28 cellular contexts compared by ENCODE assay signal in the genomic region with DNA sequence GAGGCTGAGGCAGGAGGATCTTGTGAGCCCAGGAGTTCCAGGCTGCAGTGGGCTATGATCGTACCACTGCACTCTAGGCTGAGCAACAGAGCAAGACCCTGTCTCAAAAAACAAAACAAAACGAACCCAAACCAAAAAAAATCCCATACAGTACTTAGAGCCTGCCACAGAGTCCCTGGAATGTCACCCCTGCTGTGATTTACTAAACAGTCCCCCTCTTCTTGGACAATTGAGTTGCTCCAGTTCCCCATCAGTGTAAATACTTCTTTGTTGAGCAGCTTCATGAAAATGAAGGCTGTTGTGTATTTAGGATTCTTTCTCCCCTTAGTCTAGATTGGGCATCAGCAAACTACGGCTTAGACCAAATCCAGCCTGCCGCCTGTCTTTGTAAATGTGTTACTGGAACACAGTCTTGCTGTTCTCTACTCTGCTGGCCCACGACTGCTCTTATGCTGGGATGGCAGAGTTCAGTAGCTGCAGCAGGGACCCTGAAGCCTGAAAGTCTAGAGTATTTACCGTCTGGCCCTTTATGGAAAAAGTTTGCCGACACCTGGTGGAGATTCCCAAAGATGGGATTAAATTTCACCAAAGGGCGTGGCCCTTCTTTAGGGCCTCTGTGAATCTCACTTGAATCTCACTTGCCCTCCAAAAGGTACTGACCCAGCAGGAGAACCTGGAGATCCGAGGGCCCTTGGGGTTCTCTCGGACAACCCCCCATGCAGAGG. TPM values are rescaled to one million over a fixed set of nuclear protein-coding genes. Genes with fewer than 3 reads are reported as not detected.
A peak's percentile ranks its signal among the peaks of the same experiment; 100 is the strongest.
DNase-seq lines count a peak whose midpoint lies in the region; ATAC-seq, FAIRE-seq and TF ChIP-seq lines count a peak whose summit lies in the region.
"Had no signal": no experiment of that assay in that cellular context is flagged by ENCODE, and none has a peak within 500 bp of the region (broad histone marks: within the 10 kb centered on the region; RNA-seq: fewer than 3 reads in every experiment).

No MANE protein-coding gene starts in this region.

- H3F3A ChIP-seq in GM23338 (replicated peaks; ENCODE audit: low read depth) = no peaks in the 10 kb centered on the region

- peaks cover 15% of the 10 kb centered on the region for H3K4me1 Mint-ChIP-seq in GM23338
- H3K4me1 Mint-ChIP-seq: activated B cell treated with CpG ODN at 0.5 μM for 24 hours had no signal

- H3K36me3 ChIP-seq in GM23338 (ENCODE audit: insufficient read depth) = no peaks in the 10 kb centered on the region; the same call in 1 of the 2 replicates
- H3K36me3 ChIP-seq in HUES64 (ENCODE audit: insufficient read depth, low read length) = peaks cover 10% of the 10 kb centered on the region; the same call in 1 of the 2 replicates
- no peaks in the 10 kb centered on the region for H3K36me3 ChIP-seq in bronchial epithelial cell (ENCODE audit: control insufficient read depth, insufficient read depth, low read length)
- no peaks in the 10 kb centered on the region for H3K36me3 ChIP-seq in mesodermal cell (ENCODE audit: control insufficient read depth, insufficient read depth, low read length)
- no peaks in the 10 kb centered on the region for H3K36me3 ChIP-seq in effector memory CD4-positive, alpha-beta T cell (ENCODE audit: control insufficient read depth, insufficient read depth, low read length)
- H3K36me3 ChIP-seq: neutrophil, Peyer's patch had no signal

- peaks cover 11% of the 10 kb centered on the region; the same call in 1 of the 3 replicates for H3K36me3 Mint-ChIP-seq in GM23338 (ENCODE audit: low read depth)
- H3K36me3 Mint-ChIP-seq: CD8-positive, alpha-beta T cell had no signal

- H3K9me3 ChIP-seq in HUES64 (ENCODE audit: insufficient read depth, low read depth, low read length) (no peaks in the 10 kb centered on the region), mesodermal cell (ENCODE audit: control insufficient read depth, low read length) (no peaks in the 10 kb centered on the region)
- H3K9me3 ChIP-seq in effector memory CD4-positive, alpha-beta T cell (ENCODE audit: control insufficient read depth, low read length) = no peaks in the 10 kb centered on the region
- H3K9me3 ChIP-seq: left ventricle myocardium inferior, mucosa of descending colon, neutrophil, Peyer's patch, tibial artery had no signal

- H4K20me1 ChIP-seq in GM23338 (replicated peaks; ENCODE audit: insufficient read depth) = no peaks in the 10 kb centered on the region

- peaks cover 14% of the 10 kb centered on the region for H3K27me3 Mint-ChIP-seq in GM23338 (ENCODE audit: insufficient read depth, low read depth, poor library complexity)
- H3K27me3 Mint-ChIP-seq: activated B cell treated with CpG ODN at 0.5 μM for 24 hours had no signal

- no peaks in the 10 kb centered on the region for H3K27me3 ChIP-seq in GM23338 (ENCODE audit: insufficient read depth)
- H3K27me3 ChIP-seq in HUES64 (ENCODE audit: insufficient read depth, low read length) = no peaks in the 10 kb centered on the region
- H3K27me3 ChIP-seq in bronchial epithelial cell (ENCODE audit: control insufficient read depth, insufficient read depth, low read length) = peaks cover 2% of the 10 kb centered on the region
- H3K27me3 ChIP-seq in effector memory CD4-positive, alpha-beta T cell (replicated peaks; ENCODE audit: control insufficient read depth, insufficient read depth, low read length, poor library complexity, severe bottlenecking) = no peaks in the 10 kb centered on the region
- H3K27me3 ChIP-seq: neutrophil, Peyer's patch, tibial artery had no signal

- TF ChIP-seq CTCF in GM23338 (conservative IDR thresholded peaks at IDR 0.05; ENCODE audit: low read depth in 2 of 2) = peak in 1 of 2 experiments; percentile 25; a peak in 2 of 4 replicates
- TF ChIP-seq CTCF in bronchial epithelial cell (IDR thresholded peaks at IDR 0.05; ENCODE audit: insufficient read depth, low read length, severe bottlenecking) = peak; percentile 8

- no peaks in the 10 kb centered on the region for H3K9me3 Mint-ChIP-seq in GM23338
- H3K9me3 Mint-ChIP-seq: activated B cell treated with CpG ODN at 0.5 μM for 24 hours; activated T-cell treated with anti-CD3 and anti-CD28 coated beads, Interleukin-2, amount 50 U/mL, for 4 hours; CD8-positive, alpha-beta T cell had no signal

- H3K4me1 ChIP-seq in GM23338 (ENCODE audit: insufficient read depth) (peaks cover 11% of the 10 kb centered on the region), HUES64 (ENCODE audit: insufficient read depth, low read length) (peaks cover 16% of the 10 kb centered on the region), mesodermal cell (ENCODE audit: control insufficient read depth, insufficient read depth, low read length, poor library complexity, severe bottlenecking) (peaks cover 4% of the 10 kb centered on the region)
- no peaks in the 10 kb centered on the region for H3K4me1 ChIP-seq in effector memory CD4-positive, alpha-beta T cell (ENCODE audit: control insufficient read depth, insufficient read depth, low read length, poor library complexity, severe bottlenecking)
- H3K4me1 ChIP-seq: left ventricle myocardium inferior, Peyer's patch, tibial artery had no signal

- peak overlapping the region; percentile 54 for H3K4me2 ChIP-seq in GM23338
- H3K4me2 ChIP-seq: smooth muscle cell had no signal

- peak overlapping the region; percentile 30; the same call in 1 of the 2 replicates for H3K27ac Mint-ChIP-seq in GM23338
- H3K27ac Mint-ChIP-seq: activated B cell treated with CpG ODN at 0.5 μM for 24 hours; CD8-positive, alpha-beta T cell had no signal

- no peak for FAIRE-seq in bronchial epithelial cell (lab: Jason Lieb, UNC)

- H3K27ac ChIP-seq in GM23338 (ENCODE audit: low read depth) (peak overlapping the region; percentile 76), HUES64 (ENCODE audit: low read depth, low read length) (peak overlapping the region; percentile 71; the same call in 1 of the 2 replicates), mesodermal cell (ENCODE audit: low read depth, low read length, severe bottlenecking) (peak overlapping the region; percentile 5)
- H3K27ac ChIP-seq in effector memory CD4-positive, alpha-beta T cell (ENCODE audit: insufficient read depth, low read length, poor library complexity, severe bottlenecking) = no peak overlapping the region
- H3K27ac ChIP-seq: left ventricle myocardium inferior, neutrophil, Peyer's patch, SK-N-MC, tibial artery had no signal

- 60% methylated on average over 10 of the region's 10 CpGs for WGBS in HUES64
- WGBS in mesodermal cell (ENCODE audit: insufficient coverage in 2 of 2), 2 experiments = 66 to 75% methylated on average over 8 to 10 of the region's 10 CpGs

- DNase-seq in GM23338 (ENCODE audit: low spot score) (peak; percentile 76), bronchial epithelial cell (ENCODE audit: low read depth) (no peak), COLO829 (ENCODE audit: low spot score) (no peak), ACHN (no peak), UCSD-AML1 (lab: John Stamatoyannopoulos, UW; ENCODE audit: unreplicated experiment) (no peak)
- DNase-seq in effector memory CD4-positive, alpha-beta T cell = no peak
- DNase-seq: activated B cell treated with CpG ODN at 0.5 μM for 24 hours; activated CD8-positive, alpha-beta memory T cell treated with anti-CD3 and anti-CD28 coated beads for 24 hours; activated naive CD4-positive, alpha-beta T cell treated with Interleukin-2 at 50 U/mL for 16 hours; activated T-cell treated with anti-CD3 and anti-CD28 coated beads, Interleukin-2, amount 50 U/mL, for 4 hours; amygdala; CD8-positive, alpha-beta T cell; cerebellar nuclear complex; DND-41; HCEC 1CT; IMR-90; left ventricle myocardium inferior; mucosa of descending colon; NCI-H1436 treated with DMSO at 0.1 percent for 48 hours; Peyer's patch; stimulated activated CD4-positive, alpha-beta T cell treated with anti-CD3 and anti-CD28 coated beads, Interleukin-2, amount 100 ng/mL, for 48 hours; stimulated activated naive CD8-positive, alpha-beta T cell treated with anti-CD3 and anti-CD28 coated beads, Interleukin-15, Interleukin-2, amounts not matched to agents 100 U/mL and 50 U/mL, for 24 hours; tibial artery had no signal

- ATAC-seq in GM23338 = peak; percentile 6; the same call in 2 of the 3 replicates
- ATAC-seq: activated T-cell treated with anti-CD3 and anti-CD28 coated beads, Interleukin-2, amount 50 U/mL, for 4 hours; CD8-positive, alpha-beta T cell; mucosa of descending colon; stimulated activated naive CD8-positive, alpha-beta T cell treated with anti-CD3 and anti-CD28 coated beads, Interleukin-15, Interleukin-2, amounts not matched to agents 100 U/mL and 50 U/mL, for 24 hours had no signal

- H3K4me3 ChIP-seq in GM23338 = no peak overlapping the region
- no peak overlapping the region for H3K4me3 ChIP-seq in HUES64 (ENCODE audit: low read length)
- H3K4me3 ChIP-seq in bronchial epithelial cell (ENCODE audit: low read depth, low read length) = no peak overlapping the region
- H3K4me3 ChIP-seq in mesodermal cell (ENCODE audit: extremely low read depth, insufficient read depth, low read length, poor library complexity, severe bottlenecking) = no peak overlapping the region
- no peak overlapping the region for H3K4me3 ChIP-seq in effector memory CD4-positive, alpha-beta T cell (ENCODE audit: insufficient read depth, low read depth, low read length, poor library complexity, severe bottlenecking)
- H3K4me3 ChIP-seq: left ventricle myocardium inferior, mucosa of descending colon, Peyer's patch, SK-N-MC, smooth muscle cell, tibial artery had no signal

- no peak overlapping the region for H2AFZ ChIP-seq in GM23338

- H3K79me2 ChIP-seq in GM23338 (replicated peaks; ENCODE audit: insufficient read depth) = no peaks in the 10 kb centered on the region

- no peak overlapping the region for H3K4me3 Mint-ChIP-seq in GM23338
- H3K4me3 Mint-ChIP-seq: activated B cell treated with CpG ODN at 0.5 μM for 24 hours; activated T-cell treated with anti-CD3 and anti-CD28 coated beads, Interleukin-2, amount 50 U/mL, for 4 hours; CD8-positive, alpha-beta T cell had no signal

- H3K9ac ChIP-seq in HUES64 (ENCODE audit: low read depth, low read length) = peak overlapping the region; percentile 32; the same call in 1 of the 2 replicates

- in situ Hi-C loops in ACHN (cut with HindIII; ENCODE audit: low pct_ligation_motif_present, low pct_unique_long_range_greater_than_20kb, low sequenced_read_pairs) = no loop called here

- no peaks in the 10 kb centered on the region for H3K9me2 ChIP-seq in GM23338 (ENCODE audit: insufficient read depth)

TF ChIP-seq in GM23338, 12 proteins besides CTCF, POLR2A, EP300 and RAD21 (continues in another document):
- no peak for TF ChIP-seq POLR2AphosphoS5 (IDR thresholded peaks at IDR 0.05; ENCODE audit: low read depth)

RNA-seq across cellular contexts. Expression of a gene that starts 57.8 kb away (rescaled TPM):
- 48.7 and 58.2 TPM in 2 replicates for total RNA-seq in GM23338 (2014; rRNA removed; shearing (Covaris generic))
- 11.1 and 11.9 TPM in 2 replicates for polyA plus RNA-seq in GM23338 (2016; fragmentation: Nextera tagmentation; extraction: Ambion mirVana)
- polyA plus RNA-seq in HUES64 (2013, experiment 1 of 2) = 15.2 TPM
- polyA plus RNA-seq in HUES64 (2013, experiment 2 of 2) = 16.1 TPM
- total RNA-seq in bronchial epithelial cell = 0.13 TPM in 1 of 2 replicates, not detected in the other
- polyA plus RNA-seq in mesodermal cell (2013, experiment 1 of 2) = 11.8 TPM
- 9.0 TPM for polyA plus RNA-seq in mesodermal cell (2013, experiment 2 of 2)

Comparison
In these comparisons a context has a peak if more than half of its experiments do, and no peak if none do; other contexts are left out.
1. RNA of a gene that starts 57.8 kb away (total RNA-seq): 48.7 to 58.2 TPM in GM23338; 0.13 TPM in bronchial epithelial cell; every median in the first group is over 10 times any median in the second.